ENCODE assay signal across 11 cellular contexts in genomic region chr5:40991168-40991980, GRCh38.
A peak's percentile ranks its signal among the peaks of the same experiment; 100 is the strongest.
DNase-seq lines count a peak whose midpoint lies in the region; ATAC-seq, FAIRE-seq and TF ChIP-seq lines count a peak whose summit lies in the region.
"Had no signal": no experiment of that assay in that cellular context is flagged by ENCODE, and none has a peak within 500 bp of the region (broad histone marks: within the 10 kb centered on the region; RNA-seq: fewer than 3 reads in every experiment).

No MANE protein-coding gene starts in this region.

- CTCF ChIA-PET in HepG2 (lab: Yijun Ruan, JAX; ENCODE audit: low intra/inter-chr PET ratio, low total read pairs): no interaction called here

- H3K27me3 Mint-ChIP-seq in neural progenitor cell (ENCODE audit: insufficient read depth, low read depth): peaks cover 2% of the 10 kb centered on the region
- peaks cover 0 to 9% of the 10 kb centered on the region in 2 donors for H3K27me3 Mint-ChIP-seq in natural killer cell treated with Interleukin-12 subunit alpha and Interleukin-12 subunit beta and Interleukin-15 and Interleukin-18, amount 100 ng/mL, for 72 hours

- ATAC-seq in HepG2: peak; percentile 98
- no peak for ATAC-seq in natural killer cell treated with Interleukin-12 subunit alpha and Interleukin-12 subunit beta and Interleukin-15 and Interleukin-18, amount 100 ng/mL, for 72 hours

- H2AFZ ChIP-seq in HepG2 (ENCODE audit: low read length) (no peak overlapping the region), neural progenitor cell (replicated peaks) (no peak overlapping the region)

- POLR2A ChIA-PET in HepG2 (lab: Yijun Ruan, JAX): interaction anchor here (0.9 kb wide), 1 partner anchor 956 kb away, joined by 3 read pairs; no protein-coding TSS in a partner anchor

- H3K36me3 Mint-ChIP-seq in neural progenitor cell: no peaks in the 10 kb centered on the region
- H3K36me3 Mint-ChIP-seq in natural killer cell treated with Interleukin-12 subunit alpha and Interleukin-12 subunit beta and Interleukin-15 and Interleukin-18, amount 100 ng/mL, for 72 hours: no peaks in the 10 kb centered on the region

- H3F3A ChIP-seq in neural progenitor cell (ENCODE audit: low read depth): no peaks in the 10 kb centered on the region

- H3K27ac ChIP-seq in HepG2 (ENCODE audit: extremely low read length, insufficient read depth, low read length) (peak overlapping the region; percentile 91), spleen (peak overlapping the region in 7 of 8 donors; percentile 41 to 71 (median 63)), neural progenitor cell (no peak overlapping the region)

- peak overlapping the region in 2 of 3 experiments; percentile 9 to 24; a peak in 1 of 6 replicates for H3K4me3 ChIP-seq in HepG2 (replicated peaks in 1 of 3; ENCODE audit: insufficient read depth in 1 of 3, low read depth in 2 of 3, low read length in 3 of 3)
- no peak overlapping the region for H3K4me3 ChIP-seq in spleen
- no peak overlapping the region for H3K4me3 ChIP-seq in neural progenitor cell

- H3K79me2 ChIP-seq in HepG2 (ENCODE audit: insufficient read depth, low read length) (no peaks in the 10 kb centered on the region), neural progenitor cell (ENCODE audit: low read depth) (no peaks in the 10 kb centered on the region)

- H3K27ac Mint-ChIP-seq in neural progenitor cell: no peak overlapping the region
- H3K27ac Mint-ChIP-seq in natural killer cell treated with Interleukin-12 subunit alpha and Interleukin-12 subunit beta and Interleukin-15 and Interleukin-18, amount 100 ng/mL, for 72 hours: no peak overlapping the region

- no peaks in the 10 kb centered on the region for H3K36me3 ChIP-seq in HepG2 (replicated peaks in 1 of 2; ENCODE audit: control insufficient read depth in 1 of 2, insufficient read depth in 2 of 2, low read length in 2 of 2)
- H3K36me3 ChIP-seq in spleen: no peaks in the 10 kb centered on the region
- no peaks in the 10 kb centered on the region for H3K36me3 ChIP-seq in neural progenitor cell

- H3K9me3 Mint-ChIP-seq in neural progenitor cell: no peaks in the 10 kb centered on the region
- H3K9me3 Mint-ChIP-seq in natural killer cell treated with Interleukin-12 subunit alpha and Interleukin-12 subunit beta and Interleukin-15 and Interleukin-18, amount 100 ng/mL, for 72 hours: peaks cover 3% of the 10 kb centered on the region
- H3K9me3 Mint-ChIP-seq: H9 had no signal

- BruUV-seq in HepG2 (replicated peaks; lab: Mats Ljungman, UMichigan): no TSS peak

- TF ChIP-seq CTCF in HepG2 (CRISPR knock-in tag; IDR thresholded peaks at IDR 0.05): no peak
- TF ChIP-seq CTCF in spleen (IDR thresholded peaks at IDR 0.05 in 8 of 11, conservative IDR thresholded peaks at IDR 0.05 in 3 of 11): no peak
- no peak for TF ChIP-seq CTCF in neural progenitor cell (IDR thresholded peaks at IDR 0.05)

- FAIRE-seq in endometrium (lab: Jason Lieb, UNC) (peak; percentile 86), HepG2 (lab: Jason Lieb, UNC) (peak; percentile 82)

- no peak for TF ChIP-seq RAD21 in HepG2 (CRISPR knock-in tag; IDR thresholded peaks at IDR 0.05)

- peak; percentile 54 for DNase-seq in HuH-7 (ENCODE audit: low spot score)
- peak; percentile 94 for DNase-seq in HepG2 (ENCODE audit: low spot score)
- DNase-seq in spleen: no peak
- DNase-seq in DMS 273 (lab: John Stamatoyannopoulos, UW; ENCODE audit: unreplicated experiment): no peak
- DNase-seq in neural progenitor cell (ENCODE audit: low spot score): no peak
- no peak for DNase-seq in NCI-H146 treated with DMSO at 0.1 percent for 48 hours (lab: John Stamatoyannopoulos, UW; ENCODE audit: unreplicated experiment)
- no peak for DNase-seq in natural killer cell treated with Interleukin-12 subunit alpha and Interleukin-12 subunit beta and Interleukin-15 and Interleukin-18, amount 100 ng/mL, for 72 hours (ENCODE audit: low spot score)
- DNase-seq: H9; NCI-H2081 treated with DMSO at 0.1 percent for 48 hours; stimulated activated CD4-positive, alpha-beta T cell treated with anti-CD3 and anti-CD28 coated beads, Interleukin-15, amount 100 ng/mL, for 24 hours had no signal

- H3K27me3 ChIP-seq in HepG2 (ENCODE audit: control insufficient read depth in 1 of 2, insufficient read depth in 2 of 2, low read length in 2 of 2) (no peaks in the 10 kb centered on the region), spleen (replicated peaks in 1 of 7) (no peaks in the 10 kb centered on the region), neural progenitor cell (no peaks in the 10 kb centered on the region)

- TF ChIP-seq POLR2A in HepG2 (IDR thresholded peaks at IDR 0.05; ENCODE audit: insufficient read depth in 1 of 2, low read depth in 2 of 2, low read length in 2 of 2) (no peak), spleen (IDR thresholded peaks at IDR 0.05) (no peak)

- H3K4me3 Mint-ChIP-seq in neural progenitor cell: no peak overlapping the region
- no peak overlapping the region for H3K4me3 Mint-ChIP-seq in natural killer cell treated with Interleukin-12 subunit alpha and Interleukin-12 subunit beta and Interleukin-15 and Interleukin-18, amount 100 ng/mL, for 72 hours
- H3K4me3 Mint-ChIP-seq: H9 had no signal

- intact Hi-C loops in HepG2 (cut with micrococcal nuclease; ENCODE audit: unreplicated experiment) (loop anchor here (1.0 to 10.0 kb wide), 4 partner anchors 82 to 651 kb away; partner anchors contain the start of gene C7), spleen (cut with DNase I; ENCODE audit: low total_unique reads) (no loop called here)

- H4K20me1 ChIP-seq in HepG2 (ENCODE audit: insufficient read depth, low read length) (no peaks in the 10 kb centered on the region), neural progenitor cell (ENCODE audit: low read depth) (no peaks in the 10 kb centered on the region)

- 7% methylated on average over 2 of the region's 2 CpGs for WGBS in HepG2 (ENCODE audit: low lambda C conversion rate)
- 20 to 31% (median 21%) methylated on average over 2 of the region's 2 CpGs for WGBS in spleen, 5 donors

- H3K9ac ChIP-seq in HepG2 (ENCODE audit: insufficient read depth, low read depth, low read length) (peak overlapping the region; percentile 65), neural progenitor cell (no peak overlapping the region)

- H3K4me1 ChIP-seq in HepG2 (ENCODE audit: insufficient read depth, low read length) (peaks cover 51% of the 10 kb centered on the region), spleen (peaks cover 0 to 6% (median 0%) of the 10 kb centered on the region in 6 donors), neural progenitor cell (no peaks in the 10 kb centered on the region)

- H3K4me2 ChIP-seq in HepG2 (ENCODE audit: low read depth, low read length) (peak overlapping the region; percentile 64), neural progenitor cell (no peak overlapping the region)

- TF ChIP-seq EP300 in HepG2 (IDR thresholded peaks at IDR 0.05; ENCODE audit: low read depth in 2 of 2, low read length in 2 of 2) (peak in 1 of 2 experiments; percentile 95; a peak in 2 of 4 replicates), HepG2 (CRISPR knock-in tag; IDR thresholded peaks at IDR 0.05; ENCODE audit: borderline replicate concordance) (peak; percentile 84; the same call in 1 of the 2 replicates)

- in situ Hi-C loops in HepG2 (cut with HindIII; ENCODE audit: extremely low pct_ligation_motif_present, low pct_unique_long_range_greater_than_20kb): no loop called here

- no peaks in the 10 kb centered on the region for H3K4me1 Mint-ChIP-seq in neural progenitor cell
- no peaks in the 10 kb centered on the region for H3K4me1 Mint-ChIP-seq in natural killer cell treated with Interleukin-12 subunit alpha and Interleukin-12 subunit beta and Interleukin-15 and Interleukin-18, amount 100 ng/mL, for 72 hours (ENCODE audit: low read depth in 2 of 2)
- H3K4me1 Mint-ChIP-seq: H9 had no signal

- H3K9me3 ChIP-seq in HepG2 (ENCODE audit: low read length) (no peaks in the 10 kb centered on the region; the same call in 1 of the 2 replicates), spleen (peaks cover 0 to 13% (median 9%) of the 10 kb centered on the region in 8 donors), neural progenitor cell (ENCODE audit: low read depth) (no peaks in the 10 kb centered on the region)

TF ChIP-seq in HepG2, 621 proteins besides CTCF, POLR2A, EP300 and RAD21 (continues in another document):
- TF ChIP-seq DMTF1 (CRISPR knock-in tag; IDR thresholded peaks at IDR 0.05) (no peak), NR1H2 (CRISPR knock-in tag; IDR thresholded peaks at IDR 0.05; ENCODE audit: borderline replicate concordance, low read depth) (no peak), IRF1 (CRISPR knock-in tag; IDR thresholded peaks at IDR 0.05; ENCODE audit: low read depth) (no peak), AGO1 (IDR thresholded peaks at IDR 0.05; ENCODE audit: low read depth, low read length, poor library complexity, severe bottlenecking) (no peak), NFIB (CRISPR knock-in tag; IDR thresholded peaks at IDR 0.05; ENCODE audit: borderline replicate concordance) (no peak), ZC3H13 (CRISPR knock-in tag; IDR thresholded peaks at IDR 0.05) (no peak), RBM39 (IDR thresholded peaks at IDR 0.05; ENCODE audit: low read depth, low read length, poor library complexity, severe bottlenecking) (no peak), PLRG1 (conservative IDR thresholded peaks at IDR 0.05) (no peak), ZNF577 (CRISPR knock-in tag; IDR thresholded peaks at IDR 0.05; ENCODE audit: borderline replicate concordance, low read depth) (no peak), RORA (CRISPR knock-in tag; IDR thresholded peaks at IDR 0.05) (peak; percentile 97)

Comparison
In these comparisons a context has a peak if more than half of its experiments do, and no peak if none do; other contexts are left out.
1. DNase-seq: peak in HuH-7 (single experiment) and HepG2 (single experiment); none in spleen (single experiment), DMS 273 (single experiment), neural progenitor cell (single experiment), NCI-H146 treated with DMSO at 0.1 percent for 48 hours (single experiment) and natural killer cell treated with Interleukin-12 subunit alpha and Interleukin-12 subunit beta and Interleukin-15 and Interleukin-18, amount 100 ng/mL, for 72 hours (single experiment).
2. H3K4me3 ChIP-seq: peak in HepG2 (2 of 3); none in spleen (0 of 8) and neural progenitor cell (single experiment).